Comparison of ENCODE assay signal across 21 cellular contexts in genomic region chr19:19491321-19492025, GRCh38. TPM values are rescaled to one million over a fixed set of nuclear protein-coding genes. Genes with fewer than 3 reads are reported as not detected.
DNase-seq lines count a peak whose midpoint lies in the region; ATAC-seq, FAIRE-seq and TF ChIP-seq lines count a peak whose summit lies in the region.
"Had no signal": no experiment of that assay in that cellular context is flagged by ENCODE, and none has a peak within 500 bp of the region (broad histone marks: within the 10 kb centered on the region; RNA-seq: fewer than 3 reads in every experiment).

No MANE protein-coding gene starts in this region.

- peak overlapping the region in 1 of 2 experiments; percentile 49; a peak in 2 of 4 replicates for H3K9ac ChIP-seq in K562 (ENCODE audit: insufficient read depth in 1 of 2, low read depth in 2 of 2, low read length in 2 of 2)
- H3K9ac ChIP-seq in trophoblast cell (ENCODE audit: low read length) = no peak overlapping the region
- H3K9ac ChIP-seq: GM23248 had no signal

- TF ChIP-seq EP300 in K562 (IDR thresholded peaks at IDR 0.05; ENCODE audit: low read length) = no peak

- in situ Hi-C loops in K562 (cut with MboI) = loop anchor here (5.0 kb wide), 1 partner anchor 124 kb away; no protein-coding TSS in a partner anchor

- no peak overlapping the region for H3K14ac ChIP-seq in trophoblast cell (ENCODE audit: low read length)

- H3K9me3 ChIP-seq in K562 (replicated peaks; ENCODE audit: control insufficient read depth, insufficient read depth, low read depth, low read length) (no peaks in the 10 kb centered on the region), trophoblast cell (ENCODE audit: insufficient read depth, low read depth, low read length) (peaks cover 1% of the 10 kb centered on the region)
- H3K9me3 ChIP-seq: HAP-1, Peyer's patch, SJCRH30 had no signal

- H3K4ac ChIP-seq in trophoblast cell (ENCODE audit: low read depth, low read length) = peak overlapping the region; percentile 40

- H3K79me1 ChIP-seq in trophoblast cell (ENCODE audit: low read length) = peaks cover 12% of the 10 kb centered on the region

- no peak for DNase-seq in activated naive CD4-positive, alpha-beta T cell treated with anti-CD3 and anti-CD28 coated beads, Interleukin-2, amount 10 ng/mL, durations not matched to agents 7 days and 5 days
- no peak for DNase-seq in activated naive CD4-positive, alpha-beta T cell (lab: John Stamatoyannopoulos, UW)
- peak; percentile 22 for DNase-seq in H7
- DNase-seq in K562 (ENCODE audit: extremely low read depth in 1 of 4, low spot score in 3 of 4) = no peak
- DNase-seq in trophoblast cell = no peak
- DNase-seq: EL, GF-D8, GM23248, KBM-7, NCI-H1092, NCI-H1436 treated with DMSO at 0.1 percent for 48 hours, NCI-H1930, NCI-H2227 treated with DMSO at 0.1 percent for 48 hours, NCI-H510A treated with DMSO at 0.1 percent for 48 hours, Peyer's patch, SJCRH30 had no signal

- peaks cover 28% of the 10 kb centered on the region for H3K36me3 ChIP-seq in H7 (replicated peaks; ENCODE audit: control insufficient read depth, insufficient read depth, low read length)
- H3K36me3 ChIP-seq in K562 (ENCODE audit: control insufficient read depth, insufficient read depth, low read length) = peaks cover 73% of the 10 kb centered on the region
- H3K36me3 ChIP-seq in trophoblast cell (ENCODE audit: control insufficient read depth in 1 of 2, insufficient read depth in 2 of 2, low read length in 2 of 2) = peaks cover 49 to 51% of the 10 kb centered on the region in 2 experiments

- H3K9me3 Mint-ChIP-seq in activated naive CD4-positive, alpha-beta T cell treated with anti-CD3 and anti-CD28 coated beads, Interleukin-2, amount 10 ng/mL, durations not matched to agents 7 days and 5 days = no peaks in the 10 kb centered on the region

- H4K12ac ChIP-seq in trophoblast cell (ENCODE audit: low read depth, low read length) = no peak overlapping the region

- H4K91ac ChIP-seq in trophoblast cell (ENCODE audit: low read depth, low read length) = no peak overlapping the region

- TF ChIP-seq RAD21 in K562 (CRISPR knock-in tag; conservative IDR thresholded peaks at IDR 0.05 in 1 of 2, IDR thresholded peaks at IDR 0.05 in 1 of 2) = no peak

- H3K27ac ChIP-seq in K562 (ENCODE audit: extremely low read depth, low read depth, low read length) (no peak overlapping the region), trophoblast cell (ENCODE audit: low read depth, low read length) (no peak overlapping the region)
- H3K27ac ChIP-seq: Peyer's patch, SJCRH30 had no signal

- no peak overlapping the region for H3K4me3 ChIP-seq in H7 (ENCODE audit: insufficient read depth, low read depth, low read length)
- H3K4me3 ChIP-seq in K562 = no peak overlapping the region
- H3K4me3 ChIP-seq in trophoblast cell (ENCODE audit: low read depth, low read length) = no peak overlapping the region
- H3K4me3 ChIP-seq: GM23248, HAP-1, Peyer's patch, SJCRH30 had no signal

- peaks cover 30% of the 10 kb centered on the region for H4K20me1 ChIP-seq in K562 (replicated peaks; ENCODE audit: control insufficient read depth, insufficient read depth, low read length)

- H3K4me1 ChIP-seq in K562 (replicated peaks in 1 of 2; ENCODE audit: control insufficient read depth in 2 of 2, insufficient read depth in 2 of 2, low read length in 2 of 2) = peaks cover 38 to 56% of the 10 kb centered on the region in 2 experiments
- H3K4me1 ChIP-seq in trophoblast cell (ENCODE audit: control insufficient read depth in 1 of 2, insufficient read depth in 2 of 2, low read length in 2 of 2) = peaks cover 30 to 34% of the 10 kb centered on the region in 2 experiments

- no peak overlapping the region for H2BK5ac ChIP-seq in trophoblast cell (ENCODE audit: low read depth, low read length, poor library complexity)

- H3K4me2 ChIP-seq in K562 (ENCODE audit: insufficient read depth, low read length) = no peak overlapping the region
- no peak overlapping the region for H3K4me2 ChIP-seq in trophoblast cell (ENCODE audit: low read length)

- H3K18ac ChIP-seq in trophoblast cell (ENCODE audit: low read length) = peak overlapping the region; percentile 21

- no peak for FAIRE-seq in K562 (lab: Jason Lieb, UNC)
- FAIRE-seq: A204.1 had no signal

- H2AFZ ChIP-seq in K562 (ENCODE audit: low read depth, low read length) (no peak overlapping the region), trophoblast cell (ENCODE audit: insufficient read depth, low read length, poor library complexity) (no peak overlapping the region)
- H2AFZ ChIP-seq: GM23248 had no signal

- H2AK5ac ChIP-seq in trophoblast cell (ENCODE audit: low read length) = no peak overlapping the region

- no peak for ATAC-seq in K562
- no peak for ATAC-seq in GM19467 (IDR thresholded peaks at IDR 0.05; ENCODE audit: unreplicated experiment)
- no peak for ATAC-seq in GM18873 (IDR thresholded peaks at IDR 0.05; ENCODE audit: low FRiP score, unreplicated experiment)

- no peak for TF ChIP-seq POLR2A in K562 (conservative IDR thresholded peaks at IDR 0.05)

- H3K36me3 Mint-ChIP-seq in activated naive CD4-positive, alpha-beta T cell treated with anti-CD3 and anti-CD28 coated beads, Interleukin-2, amount 10 ng/mL, durations not matched to agents 7 days and 5 days = peaks cover 37% of the 10 kb centered on the region

- no peak overlapping the region for H3K4me3 Mint-ChIP-seq in activated naive CD4-positive, alpha-beta T cell treated with anti-CD3 and anti-CD28 coated beads, Interleukin-2, amount 10 ng/mL, durations not matched to agents 7 days and 5 days
- H3K4me3 Mint-ChIP-seq: B cell had no signal

- CTCF ChIA-PET in activated naive CD4-positive, alpha-beta T cell treated with anti-CD3 and anti-CD28 coated beads, Interleukin-2, amount 10 ng/mL, durations not matched to agents 7 days and 5 days (lab: Charles Lee) = interaction anchor here (0.6 to 4.5 kb wide), 21 partner anchors 8 to 471 kb away, joined by 3 to 89 read pairs (median 5); partner anchors contain the start of gene GATAD2A
- CTCF ChIA-PET in K562 (lab: Yijun Ruan, JAX; ENCODE audit: low intra/inter-chr PET ratio) = interaction anchor here (0.6 to 2.7 kb wide), 3 partner anchors 125 to 352 kb away, joined by 3 to 18 read pairs (median 7); no protein-coding TSS in a partner anchor

- intact Hi-C loops in K562 (cut with micrococcal nuclease) = no loop called here

- H2BK12ac ChIP-seq in trophoblast cell (ENCODE audit: low read length) = no peak overlapping the region

- 92% methylated on average over 15 of the region's 15 CpGs for WGBS in K562 (ENCODE audit: insufficient coverage, low coverage, missing lambda C conversion rate)
- WGBS in trophoblast cell (ENCODE audit: extremely low coverage, insufficient coverage, insufficient read length) = no CpG with 5 or more reads among the region's 15 CpGs

- H3K23ac ChIP-seq in trophoblast cell (ENCODE audit: low read length) = no peak overlapping the region

- H4K8ac ChIP-seq in trophoblast cell (ENCODE audit: low read depth, low read length) = no peak overlapping the region

- TF ChIP-seq CTCF in K562 (IDR thresholded peaks at IDR 0.05 in 2 of 3, conservative IDR thresholded peaks at IDR 0.05 in 1 of 3; ENCODE audit: insufficient read depth in 2 of 3, low read depth in 1 of 3, low read length in 3 of 3) = no peak

- H3K27me3 Mint-ChIP-seq in activated naive CD4-positive, alpha-beta T cell treated with anti-CD3 and anti-CD28 coated beads, Interleukin-2, amount 10 ng/mL, durations not matched to agents 7 days and 5 days = no peaks in the 10 kb centered on the region
- H3K27me3 Mint-ChIP-seq: B cell had no signal

- peak overlapping the region; percentile 14 for H3K27ac Mint-ChIP-seq in activated naive CD4-positive, alpha-beta T cell treated with anti-CD3 and anti-CD28 coated beads, Interleukin-2, amount 10 ng/mL, durations not matched to agents 7 days and 5 days

- BruUV-seq in K562 (replicated peaks; lab: Mats Ljungman, UMichigan) = no TSS peak

- peaks cover 4% of the 10 kb centered on the region for H3K9me1 ChIP-seq in K562 (ENCODE audit: control insufficient read depth, insufficient read depth, low read length)

- POLR2A ChIA-PET in K562 (lab: Yijun Ruan, JAX) = interaction anchor here (1.1 kb wide), 2 partner anchors 24 to 106 kb away, joined by 3 to 8 read pairs; partner anchors contain the start of gene TSSK6

- H3K27me3 ChIP-seq in H7 (ENCODE audit: control insufficient read depth, insufficient read depth, low read length) = no peaks in the 10 kb centered on the region
- H3K27me3 ChIP-seq in K562 (ENCODE audit: control insufficient read depth in 2 of 2, insufficient read depth in 2 of 2, low read length in 2 of 2) = no peaks in the 10 kb centered on the region
- no peaks in the 10 kb centered on the region for H3K27me3 ChIP-seq in trophoblast cell (ENCODE audit: insufficient read depth, low read length)
- H3K27me3 ChIP-seq: Peyer's patch, SJCRH30 had no signal

- H2BK120ac ChIP-seq in trophoblast cell (ENCODE audit: insufficient read depth, low read length, poor library complexity) = no peak overlapping the region

- H3K79me2 ChIP-seq in K562 (ENCODE audit: control insufficient read depth, insufficient read depth, low read length) (peaks cover 72% of the 10 kb centered on the region), trophoblast cell (ENCODE audit: control insufficient read depth, insufficient read depth, low read length, poor library complexity) (peaks cover 11% of the 10 kb centered on the region)

- peaks cover 41% of the 10 kb centered on the region for H3K4me1 Mint-ChIP-seq in activated naive CD4-positive, alpha-beta T cell treated with anti-CD3 and anti-CD28 coated beads, Interleukin-2, amount 10 ng/mL, durations not matched to agents 7 days and 5 days

RNA-seq across cellular contexts. Expression of gene TSSK6, which starts 23.9 kb away (rescaled TPM):
- total RNA-seq in H7 (2014; rRNA removed; shearing (Covaris generic)) = 4.7 and 9.8 TPM in 2 replicates
- 1.3 and 7.5 TPM in 2 replicates for total RNA-seq in K562 (2011; cell fraction: chromatin; rRNA removed; ENCODE audit: low replicate concordance)
- 14.5 and 15.7 TPM in 2 replicates for total RNA-seq in K562 (2011; cell fraction: nucleolus; rRNA removed)
- total RNA-seq in K562 (2011; cell fraction: nucleoplasm; rRNA removed) = 4.5 TPM in 2 replicates
- 2.0 and 2.1 TPM in 2 replicates for total RNA-seq in K562 (2014; rRNA removed)
- 0.22 TPM in 1 of 2 replicates, not detected in the other for total RNA-seq in K562 (2014; rRNA removed; fragmentation: Illumina TruSeq; extraction: Trizol)
- 0.76 and 0.90 TPM in 2 replicates for total RNA-seq in K562 (2015; rRNA removed; fragmentation: Illumina TruSeq; extraction: Trizol)
- 2.4 and 2.6 TPM in 2 replicates for total RNA-seq in K562 (2021)
- polyA plus RNA-seq in K562 (2011; rRNA removed) = 0.93 and 1.8 TPM in 2 replicates
- polyA plus RNA-seq in K562 (2011; cell fraction: cytosol; rRNA removed) = 2.5 and 7.7 TPM in 2 replicates
- 3.6 and 7.5 TPM in 2 replicates for polyA plus RNA-seq in K562 (2011; cell fraction: nucleus; rRNA removed)
- polyA plus RNA-seq in K562 (2012) = 1.3 and 2.7 TPM in 2 replicates
- 0.21 and 0.39 TPM in 2 replicates for polyA plus RNA-seq in K562 (2014; fragmentation: Illumina TruSeq; extraction: Trizol)
- not detected for polyA plus RNA-seq in K562 (2014; fragmentation: Nextera tagmentation; extraction: Ambion mirVana)
- 2.4 and 3.9 TPM in 2 replicates for polyA plus RNA-seq in K562 (2014; rRNA removed)
- 0.54 and 0.67 TPM in 2 replicates for polyA minus RNA-seq in K562 (2011; rRNA and poly(A)+ RNA removed)
- polyA minus RNA-seq in K562 (2011; cell fraction: cytosol; rRNA and poly(A)+ RNA removed) = 1.4 TPM in 1 of 2 replicates, not detected in the other
- polyA minus RNA-seq in K562 (2011; cell fraction: nucleus; rRNA and poly(A)+ RNA removed) = 7.4 and 9.3 TPM in 2 replicates
- 1.1 and 1.4 TPM in 2 replicates for polyA plus RNA-seq in trophoblast cell (2013)

RNA-seq across cellular contexts. Expression of gene NDUFA13, which starts 24.6 kb away (rescaled TPM):
- 249 and 291 TPM in 2 replicates for total RNA-seq in H7 (2014; rRNA removed; shearing (Covaris generic))
- total RNA-seq in K562 (2011; cell fraction: chromatin; rRNA removed; ENCODE audit: low replicate concordance) = 115 and 283 TPM in 2 replicates
- 289 and 359 TPM in 2 replicates for total RNA-seq in K562 (2011; cell fraction: nucleolus; rRNA removed)
- total RNA-seq in K562 (2011; cell fraction: nucleoplasm; rRNA removed) = 176 and 255 TPM in 2 replicates
- total RNA-seq in K562 (2014; rRNA removed) (386 and 429 TPM in 2 replicates), K562 (2014; rRNA removed; fragmentation: Illumina TruSeq; extraction: Trizol) (74.8 and 146 TPM in 2 replicates), K562 (2015; rRNA removed; fragmentation: Illumina TruSeq; extraction: Trizol) (397 and 447 TPM in 2 replicates), K562 (2021) (522 and 559 TPM in 2 replicates)
- polyA plus RNA-seq in K562 (2011; rRNA removed) (340 and 343 TPM in 2 replicates), K562 (2014; fragmentation: Illumina TruSeq; extraction: Trizol) (298 and 395 TPM in 2 replicates), K562 (2014; fragmentation: Nextera tagmentation; extraction: Ambion mirVana) (100 to 1,000 TPM; 263 to 440 TPM), K562 (2014; rRNA removed) (596 and 801 TPM in 2 replicates)
- 881 and 1,009 TPM in 2 replicates for polyA plus RNA-seq in K562 (2011; cell fraction: cytosol; rRNA removed)
- polyA plus RNA-seq in K562 (2011; cell fraction: nucleus; rRNA removed) = 249 and 320 TPM in 2 replicates
- polyA plus RNA-seq in K562 (2012) = 401 and 675 TPM in 2 replicates
- polyA minus RNA-seq in K562 (2011; rRNA and poly(A)+ RNA removed) = 72.8 and 113 TPM in 2 replicates
- 98.7 and 142 TPM in 2 replicates for polyA minus RNA-seq in K562 (2011; cell fraction: cytosol; rRNA and poly(A)+ RNA removed)
- 52.4 and 62.5 TPM in 2 replicates for polyA minus RNA-seq in K562 (2011; cell fraction: nucleus; rRNA and poly(A)+ RNA removed)
- polyA plus RNA-seq in trophoblast cell (2013) = 160 and 164 TPM in 2 replicates

RNA-seq across cellular contexts. Expression of gene YJEFN3, which starts 37.2 kb away (rescaled TPM):
- total RNA-seq in H7 (2014; rRNA removed; shearing (Covaris generic)) = 0.74 and 1.2 TPM in 2 replicates
- 31.5 and 32.8 TPM in 2 replicates for total RNA-seq in K562 (2011; cell fraction: chromatin; rRNA removed; ENCODE audit: low replicate concordance)
- total RNA-seq in K562 (2011; cell fraction: nucleolus; rRNA removed) = 14.5 and 16.2 TPM in 2 replicates
- 22.3 and 39.8 TPM in 2 replicates for total RNA-seq in K562 (2011; cell fraction: nucleoplasm; rRNA removed)
- total RNA-seq in K562 (2014; rRNA removed) (1.3 and 1.5 TPM in 2 replicates), K562 (2014; rRNA removed; fragmentation: Illumina TruSeq; extraction: Trizol) (0.86 and 0.98 TPM in 2 replicates), K562 (2015; rRNA removed; fragmentation: Illumina TruSeq; extraction: Trizol) (1.1 TPM in 2 replicates), K562 (2021) (3.6 and 4.8 TPM in 2 replicates)
- polyA plus RNA-seq in K562 (2011; rRNA removed) (1.0 and 1.6 TPM in 2 replicates), K562 (2014; fragmentation: Illumina TruSeq; extraction: Trizol) (2.9 and 3.8 TPM in 2 replicates), K562 (2014; fragmentation: Nextera tagmentation; extraction: Ambion mirVana) (under 1 TPM in 1 of 2 experiments, not detected in 1; 0.04 TPM), K562 (2014; rRNA removed) (4.8 and 5.8 TPM in 2 replicates)
- 0.86 and 2.6 TPM in 2 replicates for polyA plus RNA-seq in K562 (2011; cell fraction: cytosol; rRNA removed)
- polyA plus RNA-seq in K562 (2011; cell fraction: nucleus; rRNA removed) = 12.5 and 30.5 TPM in 2 replicates
- 4.6 and 18.0 TPM in 2 replicates for polyA plus RNA-seq in K562 (2012)
- 0.81 and 1.1 TPM in 2 replicates for polyA minus RNA-seq in K562 (2011; rRNA and poly(A)+ RNA removed)
- polyA minus RNA-seq in K562 (2011; cell fraction: cytosol; rRNA and poly(A)+ RNA removed) = 0.46 and 1.0 TPM in 2 replicates
- polyA minus RNA-seq in K562 (2011; cell fraction: nucleus; rRNA and poly(A)+ RNA removed) = 2.4 and 2.7 TPM in 2 replicates
- 4.5 and 4.6 TPM in 2 replicates for polyA plus RNA-seq in trophoblast cell (2013)
- total RNA-seq: GM23248 had no signal

RNA-seq across cellular contexts. Expression of gene CILP2, which starts 46.6 kb away (rescaled TPM):
- 4.4 and 7.0 TPM in 2 replicates for total RNA-seq in H7 (2014; rRNA removed; shearing (Covaris generic))
- 0.09 and 0.56 TPM in 2 replicates for total RNA-seq in K562 (2011; cell fraction: chromatin; rRNA removed; ENCODE audit: low replicate concordance)
- total RNA-seq in K562 (2011; cell fraction: nucleolus; rRNA removed) = 0.53 and 0.67 TPM in 2 replicates
- total RNA-seq in K562 (2011; cell fraction: nucleoplasm; rRNA removed) = 0.29 and 0.46 TPM in 2 replicates
- total RNA-seq in K562 (2014; rRNA removed) (0.23 and 0.33 TPM in 2 replicates), K562 (2014; rRNA removed; fragmentation: Illumina TruSeq; extraction: Trizol) (0.04 TPM in 1 of 2 replicates, not detected in the other), K562 (2015; rRNA removed; fragmentation: Illumina TruSeq; extraction: Trizol) (0.08 and 0.11 TPM in 2 replicates), K562 (2021) (0.29 and 0.35 TPM in 2 replicates)
- polyA plus RNA-seq in K562 (2011; rRNA removed) (0.04 and 0.07 TPM in 2 replicates), K562 (2014; fragmentation: Illumina TruSeq; extraction: Trizol) (0.04 TPM in 2 replicates), K562 (2014; fragmentation: Nextera tagmentation; extraction: Ambion mirVana) (not detected), K562 (2014; rRNA removed) (0.05 and 0.31 TPM in 2 replicates)
- polyA plus RNA-seq in K562 (2011; cell fraction: cytosol; rRNA removed) = 0.01 and 0.67 TPM in 2 replicates
- polyA plus RNA-seq in K562 (2011; cell fraction: nucleus; rRNA removed) = 0.22 and 0.77 TPM in 2 replicates
- polyA plus RNA-seq in K562 (2012) = 0.05 and 0.29 TPM in 2 replicates
- 0.14 TPM in 1 of 2 replicates, not detected in the other for polyA minus RNA-seq in K562 (2011; rRNA and poly(A)+ RNA removed)
- polyA minus RNA-seq in K562 (2011; cell fraction: cytosol; rRNA and poly(A)+ RNA removed) = not detected in 2 replicates
- 0.22 and 0.27 TPM in 2 replicates for polyA minus RNA-seq in K562 (2011; cell fraction: nucleus; rRNA and poly(A)+ RNA removed)
- polyA plus RNA-seq in trophoblast cell (2013) = 0.52 and 0.56 TPM in 2 replicates
- total RNA-seq: Peyer's patch had no signal
